In genomic region chrX:40106677-40107290, GRCh38 we compare ENCODE assay signal across 8 cellular contexts. TPM values are rescaled to one million over a fixed set of nuclear protein-coding genes. Genes with fewer than 3 reads are reported as not detected.
A peak's percentile ranks its signal among the peaks of the same experiment; 100 is the strongest.
DNase-seq lines count a peak whose midpoint lies in the region; TF ChIP-seq lines count a peak whose summit lies in the region.

No MANE protein-coding gene starts in this region.

- no peaks in the 10 kb centered on the region for H3K4me1 ChIP-seq in PC-9 (replicated peaks; ENCODE audit: insufficient read depth)
- peaks cover 6 to 15% of the 10 kb centered on the region in 2 donors for H3K4me1 ChIP-seq in esophagus (ENCODE audit: control insufficient read depth in 2 of 2, insufficient read depth in 2 of 2, low read length in 1 of 2)

- POLR2A ChIA-PET in PC-9 (lab: Charles Lee; ENCODE audit: unreplicated experiment): no interaction called here

- H3K27ac ChIP-seq in PC-9 (peak overlapping the region; percentile 54), esophagus (ENCODE audit: low read depth in 2 of 2, low read length in 1 of 2) (peak overlapping the region; percentile 67 to 84)

- WGBS in esophagus, 2 donors: 2 to 10% methylated on average over 35 of the region's 35 CpGs

- H3F3A ChIP-seq in PC-9 (ENCODE audit: insufficient read depth, low read depth): no peaks in the 10 kb centered on the region

- H3K79me2 ChIP-seq in PC-9 (ENCODE audit: low read depth): peaks cover 10% of the 10 kb centered on the region; the same call in 1 of the 2 replicates

- H3K27me3 ChIP-seq in PC-9 (ENCODE audit: insufficient read depth, low read depth) (no peaks in the 10 kb centered on the region), esophagus (ENCODE audit: control insufficient read depth in 1 of 2, insufficient read depth in 2 of 2, low read length in 2 of 2) (no peaks in the 10 kb centered on the region)

- H3K36me3 ChIP-seq in PC-9 (ENCODE audit: low read depth) (no peaks in the 10 kb centered on the region), esophagus (ENCODE audit: control insufficient read depth in 2 of 2, insufficient read depth in 2 of 2, low read length in 1 of 2) (no peaks in the 10 kb centered on the region)

- no peaks in the 10 kb centered on the region for H4K20me1 ChIP-seq in PC-9 (ENCODE audit: insufficient read depth)

- intact Hi-C loops in PC-9 (cut with micrococcal nuclease; ENCODE audit: unreplicated experiment): loop anchor here (5.0 kb wide), 1 partner anchor 46 kb away; no protein-coding TSS in a partner anchor

- no peaks in the 10 kb centered on the region for H3K9me2 ChIP-seq in PC-9 (ENCODE audit: insufficient read depth)

- H2AFZ ChIP-seq in PC-9: no peak overlapping the region

- CTCF ChIA-PET in PC-9 (lab: Charles Lee): no interaction called here

- no peaks in the 10 kb centered on the region for H3K9me3 ChIP-seq in PC-9 (ENCODE audit: insufficient read depth, low read depth)
- H3K9me3 ChIP-seq in esophagus (ENCODE audit: control insufficient read depth in 2 of 2, insufficient read depth in 1 of 2, low read depth in 1 of 2, low read length in 1 of 2): no peaks in the 10 kb centered on the region

- H3K4me2 ChIP-seq in PC-9: peak overlapping the region; percentile 66

- BruUV-seq in PC-9 (replicated peaks; lab: Mats Ljungman, UMichigan): TSS peak; percentile 47

- no peak for TF ChIP-seq CTCF in GM12865 (IDR thresholded peaks at IDR 0.05; ENCODE audit: insufficient read depth, low read depth, low read length, missing control alignments)
- no peak for TF ChIP-seq CTCF in PC-9 (conservative IDR thresholded peaks at IDR 0.05)
- no peak for TF ChIP-seq CTCF in retinal pigment epithelial cell (conservative IDR thresholded peaks at IDR 0.05; ENCODE audit: low read depth, low read length)

- H3K4me3 ChIP-seq in GM12865 (ENCODE audit: low read depth, low read length) (peak overlapping the region; percentile 87), PC-9 (peak overlapping the region; percentile 54), esophagus (ENCODE audit: low read depth in 1 of 2, low read length in 2 of 2) (peak overlapping the region; percentile 37 to 54), retinal pigment epithelial cell (ENCODE audit: low read length) (peak overlapping the region; percentile 37)

- no peak for DNase-seq in GM12865 (ENCODE audit: low read depth)
- no peak for DNase-seq in PC-9
- DNase-seq in retinal pigment epithelial cell (ENCODE audit: low read depth): no peak
- DNase-seq in HuH-7 (ENCODE audit: low spot score): no peak
- no peak for DNase-seq in NCI-H187 (lab: John Stamatoyannopoulos, UW)
- DNase-seq in OCI-M1 (lab: John Stamatoyannopoulos, UW): no peak
- no peak for DNase-seq in NCI-H187 treated with DMSO at 0.1 percent for 48 hours (lab: John Stamatoyannopoulos, UW)

RNA-seq across cellular contexts. Expression of gene BCOR, which starts 9.0 kb away (rescaled TPM):
- total RNA-seq in PC-9 (2021): 0.68 and 1.5 TPM in 2 replicates
- polyA plus RNA-seq in esophagus: 10 to 100 TPM in 1 of 2 donors, 1 to 10 TPM in 1; 9.6 to 10.7 TPM

Comparison
In these comparisons a context has a peak if more than half of its experiments do, and no peak if none do; other contexts are left out.
1. H3K4me3 ChIP-seq: peak in every context shown above with its lines; median percentile 87 in GM12865; 54 in PC-9; 46 in esophagus; 37 in retinal pigment epithelial cell.